In the genomic region with DNA sequence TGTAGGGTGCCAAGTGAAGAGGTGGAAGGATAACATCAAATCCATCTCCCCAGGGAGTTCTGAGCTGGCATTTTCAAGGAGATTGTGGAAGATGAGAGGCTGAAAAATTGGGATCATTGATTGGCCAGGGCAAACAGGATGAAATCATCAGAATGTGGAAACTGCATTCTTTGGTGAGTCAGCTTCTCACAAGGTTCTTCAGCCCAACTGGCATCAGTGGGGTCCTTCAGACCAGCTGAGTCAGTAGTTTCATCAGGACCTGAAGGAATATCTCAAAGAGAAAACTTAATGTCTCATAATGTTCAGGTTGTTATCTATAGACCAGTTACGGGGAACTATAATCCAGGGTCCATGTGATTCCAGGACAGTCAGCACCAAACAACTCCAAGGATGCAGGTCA, we compare ENCODE assay signal across 1 cellular context.
TF ChIP-seq lines count a peak whose summit lies in the region.

No MANE protein-coding gene starts in this region.

TF ChIP-seq in GM23338, 12 proteins besides CTCF, POLR2A, EP300 and RAD21:
- TF ChIP-seq ZNF462 (CRISPR knock-in tag; IDR thresholded peaks at IDR 0.05) (no peak), NANOG (IDR thresholded peaks at IDR 0.05; ENCODE audit: borderline replicate concordance) (no peak), JUNB (IDR thresholded peaks at IDR 0.05; ENCODE audit: unreplicated experiment) (no peak), STAT1 (IDR thresholded peaks at IDR 0.05; ENCODE audit: unreplicated experiment) (no peak), EZH2 (IDR thresholded peaks at IDR 0.05; ENCODE audit: low read depth, unreplicated experiment) (no peak), ZNF114 (CRISPR knock-in tag; IDR thresholded peaks at IDR 0.05) (no peak), POLR2AphosphoS5 (IDR thresholded peaks at IDR 0.05; ENCODE audit: low read depth) (no peak), ZNF331 (CRISPR knock-in tag; IDR thresholded peaks at IDR 0.05; ENCODE audit: low read depth) (no peak), REST (IDR thresholded peaks at IDR 0.05; ENCODE audit: unreplicated experiment) (no peak), CREB1 (CRISPR knock-in tag; IDR thresholded peaks at IDR 0.05; ENCODE audit: low read depth) (no peak), EZH2phosphoT487 (IDR thresholded peaks at IDR 0.05; ENCODE audit: unreplicated experiment) (no peak)
- TF ChIP-seq, protein P1, sequence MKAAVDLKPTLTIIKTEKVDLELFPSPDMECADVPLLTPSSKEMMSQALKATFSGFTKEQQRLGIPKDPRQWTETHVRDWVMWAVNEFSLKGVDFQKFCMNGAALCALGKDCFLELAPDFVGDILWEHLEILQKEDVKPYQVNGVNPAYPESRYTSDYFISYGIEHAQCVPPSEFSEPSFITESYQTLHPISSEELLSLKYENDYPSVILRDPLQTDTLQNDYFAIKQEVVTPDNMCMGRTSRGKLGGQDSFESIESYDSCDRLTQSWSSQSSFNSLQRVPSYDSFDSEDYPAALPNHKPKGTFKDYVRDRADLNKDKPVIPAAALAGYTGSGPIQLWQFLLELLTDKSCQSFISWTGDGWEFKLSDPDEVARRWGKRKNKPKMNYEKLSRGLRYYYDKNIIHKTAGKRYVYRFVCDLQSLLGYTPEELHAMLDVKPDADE (IDR thresholded peaks at IDR 0.05) = no peak
